ENCODE assay signal across 28 cellular contexts in the genomic region with DNA sequence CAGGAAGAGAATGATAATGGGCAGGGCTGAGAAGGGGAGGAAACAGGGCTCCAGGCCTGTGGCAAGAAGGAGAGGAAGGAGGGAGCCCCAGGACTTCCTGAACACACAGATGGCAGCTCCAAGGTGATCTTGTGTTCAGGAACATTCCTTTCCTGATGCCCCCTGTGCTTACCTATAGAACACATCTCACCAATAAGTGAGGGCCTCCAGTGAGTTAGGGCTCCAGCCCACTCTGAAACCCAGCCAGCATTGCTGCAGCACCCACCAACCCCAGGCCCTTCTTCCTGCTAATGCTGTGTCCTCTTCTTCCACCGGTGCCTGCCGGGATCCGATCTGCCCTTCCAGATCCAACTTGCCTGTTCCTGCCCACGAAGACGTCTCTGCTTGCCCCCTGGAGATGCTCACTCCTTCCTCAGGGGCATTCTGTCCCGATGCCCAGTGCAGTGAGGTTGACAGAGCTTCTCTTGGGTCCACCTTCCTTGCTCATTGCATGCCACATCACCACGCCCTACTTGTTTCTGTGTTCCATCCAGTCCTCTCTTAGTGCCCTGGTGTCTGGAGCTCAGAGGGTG. TPM values are rescaled to one million over a fixed set of nuclear protein-coding genes. Genes with fewer than 3 reads are reported as not detected.
"Had no signal": no experiment of that assay in that cellular context is flagged by ENCODE, and none has a peak within 500 bp of the region (broad histone marks: within the 10 kb centered on the region; RNA-seq: fewer than 3 reads in every experiment).

No MANE protein-coding gene starts in this region.

- H3K9me3 Mint-ChIP-seq: activated T-cell treated with anti-CD3 and anti-CD28 coated beads, Interleukin-2, amount 50 U/mL, for 72 hours; naive thymus-derived CD8-positive, alpha-beta T cell; stimulated activated memory B cell treated with anti-CD40 and anti-IgM and Interleukin-4, amounts not matched to agents 10 μg/mL and 1 μg/mL and 100 μg/mL, for 72 hours; stimulated activated naive CD8-positive, alpha-beta T cell treated with anti-CD3 and anti-CD28 coated beads, Interleukin-15, amount 100 ng/mL, for 72 hours; type B pancreatic cell had no signal

- DNase-seq: activated CD4-positive, alpha-beta T cell treated with anti-CD3 and anti-CD28 coated beads for 36 hours; activated CD4-positive, CD25-positive, alpha-beta regulatory T cell; activated CD8-positive, alpha-beta memory T cell treated with anti-CD3 and anti-CD28 coated beads, Interleukin-2, amount 10 ng/mL, durations not matched to agents 7 days and 5 days; activated CD8-positive, alpha-beta T cell treated with anti-CD3 and anti-CD28 coated beads, Interleukin-2, amount 10 ng/mL, durations not matched to agents 7 days and 5 days; activated naive CD4-positive, alpha-beta T cell; activated T-cell treated with anti-CD3 and anti-CD28 coated beads, Interleukin-2, amount 50 U/mL, for 72 hours; anterior cingulate cortex; caudate nucleus; dermis blood vessel endothelial cell; effector CD4-positive, alpha-beta T cell; gastrocnemius medialis; kidney; left colon; naive thymus-derived CD8-positive, alpha-beta T cell; ovary; retina; stimulated activated CD4-positive, alpha-beta T cell treated with anti-CD3 and anti-CD28 coated beads, Interleukin-1b, Interleukin-23, amount 100 ng/mL, for 48 hours; stimulated activated CD4-positive, alpha-beta T cell treated with anti-CD3 and anti-CD28 coated beads, Interleukin-4, amount 100 ng/mL, for 4 hours; stimulated activated CD8-positive, alpha-beta memory T cell treated with anti-CD3 and anti-CD28 coated beads, Interleukin-4, amount 100 ng/mL, for 48 hours; stimulated activated naive CD8-positive, alpha-beta T cell treated with anti-CD3 and anti-CD28 coated beads, Interleukin-15, amount 100 ng/mL, for 72 hours; substantia nigra; uterus had no signal

- H3K27ac ChIP-seq: gastrocnemius medialis, hepatocyte, ovary, prostate gland, uterus had no signal

- H3K4me3 Mint-ChIP-seq: activated CD4-positive, alpha-beta T cell treated with anti-CD3 and anti-CD28 coated beads for 36 hours; activated CD8-positive, alpha-beta memory T cell treated with anti-CD3 and anti-CD28 coated beads, Interleukin-2, amount 10 ng/mL, durations not matched to agents 7 days and 5 days; activated CD8-positive, alpha-beta T cell treated with anti-CD3 and anti-CD28 coated beads, Interleukin-2, amount 10 ng/mL, durations not matched to agents 7 days and 5 days; activated naive CD8-positive, alpha-beta T cell; activated T-cell treated with anti-CD3 and anti-CD28 coated beads, Interleukin-2, amount 50 U/mL, for 72 hours; naive thymus-derived CD8-positive, alpha-beta T cell; stimulated activated memory B cell treated with anti-CD40 and anti-IgM and Interleukin-4, amounts not matched to agents 10 μg/mL and 1 μg/mL and 100 μg/mL, for 72 hours; stimulated activated naive CD8-positive, alpha-beta T cell treated with anti-CD3 and anti-CD28 coated beads, Interleukin-15, amount 100 ng/mL, for 72 hours; type B pancreatic cell had no signal

- H3K36me3 Mint-ChIP-seq: activated CD8-positive, alpha-beta memory T cell treated with anti-CD3 and anti-CD28 coated beads, Interleukin-2, amount 10 ng/mL, durations not matched to agents 7 days and 5 days; activated naive CD8-positive, alpha-beta T cell; naive thymus-derived CD8-positive, alpha-beta T cell; stimulated activated memory B cell treated with anti-CD40 and anti-IgM and Interleukin-4, amounts not matched to agents 10 μg/mL and 1 μg/mL and 100 μg/mL, for 72 hours; type B pancreatic cell had no signal

- H3K27ac Mint-ChIP-seq: activated CD4-positive, alpha-beta T cell treated with anti-CD3 and anti-CD28 coated beads for 36 hours; activated CD8-positive, alpha-beta memory T cell treated with anti-CD3 and anti-CD28 coated beads, Interleukin-2, amount 10 ng/mL, durations not matched to agents 7 days and 5 days; activated CD8-positive, alpha-beta T cell treated with anti-CD3 and anti-CD28 coated beads, Interleukin-2, amount 10 ng/mL, durations not matched to agents 7 days and 5 days; activated naive CD8-positive, alpha-beta T cell; activated T-cell treated with anti-CD3 and anti-CD28 coated beads, Interleukin-2, amount 50 U/mL, for 72 hours; naive thymus-derived CD8-positive, alpha-beta T cell; stimulated activated memory B cell treated with anti-CD40 and anti-IgM and Interleukin-4, amounts not matched to agents 10 μg/mL and 1 μg/mL and 100 μg/mL, for 72 hours; type B pancreatic cell had no signal

- H3K4me1 Mint-ChIP-seq: activated CD4-positive, alpha-beta T cell treated with anti-CD3 and anti-CD28 coated beads for 36 hours; activated CD8-positive, alpha-beta memory T cell treated with anti-CD3 and anti-CD28 coated beads, Interleukin-2, amount 10 ng/mL, durations not matched to agents 7 days and 5 days; naive thymus-derived CD8-positive, alpha-beta T cell; stimulated activated memory B cell treated with anti-CD40 and anti-IgM and Interleukin-4, amounts not matched to agents 10 μg/mL and 1 μg/mL and 100 μg/mL, for 72 hours; stimulated activated naive CD8-positive, alpha-beta T cell treated with anti-CD3 and anti-CD28 coated beads, Interleukin-15, amount 100 ng/mL, for 72 hours had no signal

- H3K4me1 ChIP-seq: prostate gland, uterus had no signal

- H3K4me3 ChIP-seq: gastrocnemius medialis, hepatocyte, ovary, prostate gland, smooth muscle cell, uterus had no signal

- ATAC-seq: activated CD4-positive, alpha-beta T cell treated with anti-CD3 and anti-CD28 coated beads for 36 hours; activated CD8-positive, alpha-beta memory T cell treated with anti-CD3 and anti-CD28 coated beads, Interleukin-2, amount 10 ng/mL, durations not matched to agents 7 days and 5 days; activated CD8-positive, alpha-beta T cell treated with anti-CD3 and anti-CD28 coated beads, Interleukin-2, amount 10 ng/mL, durations not matched to agents 7 days and 5 days; activated T-cell treated with anti-CD3 and anti-CD28 coated beads, Interleukin-2, amount 50 U/mL, for 72 hours; gastrocnemius medialis; left colon; naive thymus-derived CD8-positive, alpha-beta T cell; stimulated activated memory B cell treated with anti-CD40 and anti-IgM and Interleukin-4, amounts not matched to agents 10 μg/mL and 1 μg/mL and 100 μg/mL, for 72 hours; stimulated activated naive CD8-positive, alpha-beta T cell treated with anti-CD3 and anti-CD28 coated beads, Interleukin-15, amount 100 ng/mL, for 72 hours had no signal

- H2AFZ ChIP-seq: hepatocyte had no signal

- H3K4me2 ChIP-seq: hepatocyte, smooth muscle cell had no signal

- H3K27me3 ChIP-seq: gastrocnemius medialis, ovary, uterus had no signal

- H3K9me3 ChIP-seq: gastrocnemius medialis, ovary, prostate gland, uterus had no signal

- H3K79me2 ChIP-seq: hepatocyte had no signal

- H3K36me3 ChIP-seq: gastrocnemius medialis, ovary, prostate gland, uterus had no signal

- H3K27me3 Mint-ChIP-seq: activated CD4-positive, alpha-beta T cell treated with anti-CD3 and anti-CD28 coated beads for 36 hours had no signal

RNA-seq across cellular contexts. Expression of a gene that starts 17.4 kb away (rescaled TPM):
- total RNA-seq: activated CD8-positive, alpha-beta T cell treated with anti-CD3 and anti-CD28 coated beads, Interleukin-2, amount 10 ng/mL, durations not matched to agents 7 days and 5 days; dermis blood vessel endothelial cell; smooth muscle cell had no signal
- polyA plus RNA-seq: naive thymus-derived CD8-positive, alpha-beta T cell; smooth muscle cell had no signal
